In the genomic region with DNA sequence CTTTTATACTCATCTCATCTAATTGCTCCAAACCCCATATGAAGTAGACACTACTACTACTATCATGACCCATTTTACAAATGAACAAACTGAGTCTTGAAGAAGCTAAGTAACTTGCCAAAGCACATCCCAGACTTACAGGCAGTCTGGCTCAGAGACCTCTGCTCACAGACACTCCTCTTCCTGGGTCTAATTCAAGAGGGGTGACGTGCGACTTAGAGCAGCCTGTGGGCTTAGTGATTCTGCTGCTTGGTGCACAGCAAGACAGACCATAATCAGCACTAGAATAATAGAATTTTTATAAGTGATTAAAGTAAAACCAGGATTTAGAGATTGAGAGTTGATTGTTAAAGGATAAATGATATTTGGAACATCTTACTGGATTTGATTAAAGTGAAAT, we compare ENCODE assay signal across 15 cellular contexts.
DNase-seq lines count a peak whose midpoint lies in the region; ATAC-seq and TF ChIP-seq lines count a peak whose summit lies in the region.
"Had no signal": no experiment of that assay in that cellular context is flagged by ENCODE, and none has a peak within 500 bp of the region (broad histone marks: within the 10 kb centered on the region; RNA-seq: fewer than 3 reads in every experiment).

No MANE protein-coding gene starts in this region.

- H3K4me1 ChIP-seq in CD8-positive, alpha-beta T cell (ENCODE audit: insufficient read depth, low read length) = no peaks in the 10 kb centered on the region

- POLR2A ChIA-PET in CD8-positive, alpha-beta T cell (lab: Charles Lee) = no interaction called here

- H3K9me3 ChIP-seq in CD8-positive, alpha-beta T cell (ENCODE audit: low read length) = no peaks in the 10 kb centered on the region
- H3K9me3 ChIP-seq: BE2C had no signal

- intact Hi-C loops in CD8-positive, alpha-beta T cell (cut with DNase I, micrococcal nuclease) = no loop called here

- DNase-seq in NCI-H82 (lab: John Stamatoyannopoulos, UW) (peak; percentile 8), NCI-H82 treated with DMSO at 0.1 percent for 48 hours (lab: John Stamatoyannopoulos, UW; ENCODE audit: unreplicated experiment) (no peak), iPS-NIHi7 (ENCODE audit: extremely low spot score) (no peak)
- DNase-seq in CD8-positive, alpha-beta T cell = no peak
- DNase-seq: 8988T; ACHN; BE2C; CD4-positive, alpha-beta T cell; CD8-positive, alpha-beta memory T cell; COR-L47; DMS79 treated with DMSO at 0.1 percent for 48 hours; GF-D8 had no signal

- no peaks in the 10 kb centered on the region for H3K9me3 Mint-ChIP-seq in CD8-positive, alpha-beta T cell
- H3K9me3 Mint-ChIP-seq: CD8-positive, alpha-beta memory T cell had no signal

- no peak for TF ChIP-seq CTCF in CD8-positive, alpha-beta T cell (IDR thresholded peaks at IDR 0.05)

- CTCF ChIA-PET in CD8-positive, alpha-beta T cell (lab: Charles Lee) = no interaction called here

- no peaks in the 10 kb centered on the region for H3K36me3 Mint-ChIP-seq in CD8-positive, alpha-beta T cell

- H3K4me1 Mint-ChIP-seq in CD8-positive, alpha-beta T cell (ENCODE audit: low read depth) = peaks cover 7% of the 10 kb centered on the region

- H3K4me3 Mint-ChIP-seq in CD8-positive, alpha-beta T cell = no peak overlapping the region
- H3K4me3 Mint-ChIP-seq: CD4-positive, alpha-beta T cell; CD8-positive, alpha-beta memory T cell had no signal

- H3K27me3 Mint-ChIP-seq in CD8-positive, alpha-beta T cell (ENCODE audit: low read depth) = peaks cover 4% of the 10 kb centered on the region
- H3K27me3 Mint-ChIP-seq: CD4-positive, alpha-beta T cell; CD8-positive, alpha-beta memory T cell had no signal

- H3K27ac Mint-ChIP-seq in CD8-positive, alpha-beta T cell = peak overlapping the region; percentile 13
- H3K27ac Mint-ChIP-seq: CD4-positive, alpha-beta T cell; CD8-positive, alpha-beta memory T cell had no signal

- no peaks in the 10 kb centered on the region for H3K36me3 ChIP-seq in CD8-positive, alpha-beta T cell (ENCODE audit: insufficient read depth, low read length)
- H3K36me3 ChIP-seq: BE2C had no signal

- H3K4me3 ChIP-seq in CD8-positive, alpha-beta T cell (ENCODE audit: low read depth, low read length) = no peak overlapping the region
- H3K4me3 ChIP-seq: BLaER1 treated with 17β-estradiol and CSF1 and Interleukin-3, amounts not matched to agents 10 nM and 100 nM had no signal

- no peak overlapping the region for H3K27ac ChIP-seq in CD8-positive, alpha-beta T cell (ENCODE audit: low read depth, low read length)
- H3K27ac ChIP-seq: BLaER1 treated with 17β-estradiol and CSF1 and Interleukin-3, amounts not matched to agents 10 nM and 100 nM; C4-2B had no signal

- H3K27me3 ChIP-seq in CD8-positive, alpha-beta T cell (ENCODE audit: insufficient read depth, low read length) = no peaks in the 10 kb centered on the region
- H3K27me3 ChIP-seq: BE2C; BLaER1 treated with 17β-estradiol and CSF1 and Interleukin-3, amounts not matched to agents 10 nM and 100 nM had no signal

- no peak for ATAC-seq in CD8-positive, alpha-beta T cell
- ATAC-seq in GM18520 (IDR thresholded peaks at IDR 0.05; ENCODE audit: unreplicated experiment) = no peak
